ENCODE assay signal across 12 cellular contexts in genomic region chr5:124697912-124698690, GRCh38. TPM values are rescaled to one million over a fixed set of nuclear protein-coding genes. Genes with fewer than 3 reads are reported as not detected.
DNase-seq lines count a peak whose midpoint lies in the region; ATAC-seq and TF ChIP-seq lines count a peak whose summit lies in the region.
"Had no signal": no experiment of that assay in that cellular context is flagged by ENCODE, and none has a peak within 500 bp of the region (broad histone marks: within the 10 kb centered on the region; RNA-seq: fewer than 3 reads in every experiment).

No MANE protein-coding gene starts in this region.

- H3K36me3 Mint-ChIP-seq in H9 (ENCODE audit: insufficient read depth in 1 of 3, low read depth in 3 of 3), result peaks cover 18 to 40% (median 36%) of the 10 kb centered on the region in 3 experiments; a peak in 6 of 7 replicates
- H3K36me3 Mint-ChIP-seq: activated naive CD4-positive, alpha-beta T cell treated with anti-CD3 and anti-CD28 coated beads, Interleukin-2, amount 50 U/mL, for 24 hours had no signal

- no peak overlapping the region for H2BK5ac ChIP-seq in H9 (ENCODE audit: insufficient read length, low read length)

- no peak for TF ChIP-seq POLR2A in spleen (IDR thresholded peaks at IDR 0.05)

- no peak overlapping the region for H3K18ac ChIP-seq in H9 (ENCODE audit: insufficient read length, low read depth, low read length)

- no peak overlapping the region for H4K5ac ChIP-seq in H9 (ENCODE audit: insufficient read length, low read depth, low read length)

- no TSS peak for BruUV-seq in OCI-LY7 (replicated peaks; lab: Mats Ljungman, UMichigan)

- WGBS in H9 (ENCODE audit: extremely low coverage, insufficient read length, low lambda C conversion rate), result no CpG with 5 or more reads among the region's 7 CpGs
- WGBS in spleen, 5 donors, result 84 to 92% (median 88%) methylated on average over 7 of the region's 7 CpGs

- H3K9me3 Mint-ChIP-seq in H9, result no peaks in the 10 kb centered on the region
- H3K9me3 Mint-ChIP-seq: stimulated activated naive CD8-positive, alpha-beta T cell treated with anti-CD3 and anti-CD28 coated beads, Interleukin-15, amount 100 ng/mL, for 72 hours had no signal

- H3K4ac ChIP-seq in H9 (ENCODE audit: low read depth, low read length), result no peak overlapping the region

- no peak overlapping the region for H4K8ac ChIP-seq in H9 (replicated peaks; ENCODE audit: insufficient read length, low read depth, low read length)

- POLR2A ChIA-PET in OCI-LY7 (lab: Charles Lee), result interaction anchor here (0.9 to 2.6 kb wide), 9 partner anchors 9 to 50 kb away, joined by 3 to 13 read pairs (median 4); no protein-coding TSS in a partner anchor

- H4K20me1 ChIP-seq in H9 (ENCODE audit: control insufficient read depth, insufficient read depth, insufficient read length) (no peaks in the 10 kb centered on the region), OCI-LY7 (ENCODE audit: insufficient read depth, low read length) (no peaks in the 10 kb centered on the region)

- no peaks in the 10 kb centered on the region for H3K27me3 Mint-ChIP-seq in H9 (ENCODE audit: low read depth)
- H3K27me3 Mint-ChIP-seq: activated naive CD4-positive, alpha-beta T cell treated with anti-CD3 and anti-CD28 coated beads, Interleukin-2, amount 50 U/mL, for 24 hours; stimulated activated naive CD8-positive, alpha-beta T cell treated with anti-CD3 and anti-CD28 coated beads, Interleukin-15, amount 100 ng/mL, for 72 hours had no signal

- no peak overlapping the region for H3K56ac ChIP-seq in H9 (ENCODE audit: insufficient read length, low read depth, low read length)

- peaks cover 74 to 79% of the 10 kb centered on the region in 2 experiments for H3K4me1 Mint-ChIP-seq in H9
- H3K4me1 Mint-ChIP-seq: activated naive CD4-positive, alpha-beta T cell treated with anti-CD3 and anti-CD28 coated beads, Interleukin-2, amount 50 U/mL, for 24 hours; stimulated activated naive CD8-positive, alpha-beta T cell treated with anti-CD3 and anti-CD28 coated beads, Interleukin-15, amount 100 ng/mL, for 72 hours had no signal

- intact Hi-C loops in ascending aorta (cut with DNase I), result loop anchor here (5.0 kb wide), 1 partner anchor 49 kb away; the partner anchor contains the start of gene ZNF608
- intact Hi-C loops in left ventricle myocardium superior (cut with micrococcal nuclease), result no loop called here
- intact Hi-C loops in spleen (cut with DNase I; ENCODE audit: low total_unique reads), result no loop called here
- intact Hi-C loops in OCI-LY7 (cut with micrococcal nuclease; ENCODE audit: unreplicated experiment), result no loop called here

- H3K23ac ChIP-seq in H9 (ENCODE audit: insufficient read length, low read depth, low read length), result no peak overlapping the region

- no peaks in the 10 kb centered on the region for H3K9me2 ChIP-seq in OCI-LY7 (ENCODE audit: insufficient read depth, low read length)

- DNase-seq in H9 (no peak), ascending aorta (ENCODE audit: low spot score in 2 of 2) (no peak), left ventricle myocardium superior (no peak), retinal pigment epithelial cell (ENCODE audit: low read depth) (peak; percentile 61), spleen (no peak), SW480 (ENCODE audit: low spot score) (no peak), OCI-LY7 (ENCODE audit: low spot score) (no peak)
- DNase-seq in activated CD4-positive, alpha-beta T cell treated with anti-CD3 and anti-CD28 coated beads, Interleukin-2, amount 50 U/mL, for 1 hour, result no peak
- DNase-seq: NK-92 treated with Interleukin-12 subunit alpha and Interleukin-12 subunit beta, amount 100 ng/mL, for 24 hours; small intestine; stimulated activated naive CD8-positive, alpha-beta T cell treated with anti-CD3 and anti-CD28 coated beads, Interleukin-15, amount 100 ng/mL, for 72 hours had no signal

- H3K36me3 ChIP-seq in ascending aorta (no peaks in the 10 kb centered on the region), spleen (no peaks in the 10 kb centered on the region), OCI-LY7 (ENCODE audit: insufficient read depth, low read length) (peaks cover 63% of the 10 kb centered on the region)

- no peak overlapping the region for H3T11ph ChIP-seq in H9 (ENCODE audit: low read length)

- TF ChIP-seq CTCF in H9 (conservative IDR thresholded peaks at IDR 0.05) (no peak), ascending aorta (IDR thresholded peaks at IDR 0.05) (no peak), retinal pigment epithelial cell (conservative IDR thresholded peaks at IDR 0.05; ENCODE audit: low read depth, low read length) (peak; percentile 5), spleen (IDR thresholded peaks at IDR 0.05 in 8 of 11, conservative IDR thresholded peaks at IDR 0.05 in 3 of 11) (no peak), OCI-LY7 (conservative IDR thresholded peaks at IDR 0.05; ENCODE audit: low read length) (no peak)

- H3K79me2 ChIP-seq in H9 (ENCODE audit: insufficient read depth, low read length) (peaks cover 33% of the 10 kb centered on the region; the same call in 1 of the 2 replicates), OCI-LY7 (ENCODE audit: insufficient read depth, low read depth, low read length) (peaks cover 83% of the 10 kb centered on the region)

- peak; percentile 90 for ATAC-seq in left ventricle myocardium superior
- ATAC-seq: stimulated activated naive CD8-positive, alpha-beta T cell treated with anti-CD3 and anti-CD28 coated beads, Interleukin-15, amount 100 ng/mL, for 72 hours had no signal

- no peak overlapping the region for H3K9ac ChIP-seq in H9 (ENCODE audit: extremely low read depth, insufficient read length, low read length)

- no peak overlapping the region for H2BK20ac ChIP-seq in H9 (ENCODE audit: low read depth, low read length, poor library complexity, severe bottlenecking)

- H3K27me3 ChIP-seq in H9 (ENCODE audit: insufficient read depth, low read length) (no peaks in the 10 kb centered on the region), ascending aorta (no peaks in the 10 kb centered on the region), spleen (replicated peaks in 1 of 7) (no peaks in the 10 kb centered on the region)

- H2AFZ ChIP-seq in H9 (ENCODE audit: low read length), result no peak overlapping the region
- no peak overlapping the region for H2AFZ ChIP-seq in OCI-LY7 (ENCODE audit: low read length)

- peaks cover 10% of the 10 kb centered on the region for H3K79me1 ChIP-seq in H9 (ENCODE audit: insufficient read depth, low read depth, low read length, poor library complexity, severe bottlenecking)

- H3K4me1 ChIP-seq in H9 (ENCODE audit: insufficient read depth, low read length), result peaks cover 32% of the 10 kb centered on the region; the same call in 1 of the 2 replicates
- peaks cover 3 to 10% of the 10 kb centered on the region in 2 donors for H3K4me1 ChIP-seq in ascending aorta
- peaks cover 0 to 31% (median 7%) of the 10 kb centered on the region in 6 donors for H3K4me1 ChIP-seq in spleen
- peaks cover 53% of the 10 kb centered on the region for H3K4me1 ChIP-seq in OCI-LY7 (ENCODE audit: insufficient read depth, low read length, poor library complexity, severe bottlenecking)

- H4K91ac ChIP-seq in H9 (ENCODE audit: insufficient read length, low read depth, low read length), result no peak overlapping the region

- H3K14ac ChIP-seq in H9 (ENCODE audit: insufficient read depth, low read length), result no peak overlapping the region

- no peak overlapping the region for H2BK120ac ChIP-seq in H9 (ENCODE audit: low read depth, low read length, poor library complexity, severe bottlenecking)

- H3K9me3 ChIP-seq in H9 (ENCODE audit: control insufficient read depth, low read depth, low read length) (no peaks in the 10 kb centered on the region), ascending aorta (no peaks in the 10 kb centered on the region), spleen (no peaks in the 10 kb centered on the region), OCI-LY7 (ENCODE audit: low read length) (no peaks in the 10 kb centered on the region)

- no peak overlapping the region for H2BK15ac ChIP-seq in H9 (ENCODE audit: low read depth, low read length)

- no peaks in the 10 kb centered on the region for H3K23me2 ChIP-seq in H9 (ENCODE audit: insufficient read length, low read depth, low read length, poor library complexity, severe bottlenecking)

- CTCF ChIA-PET in OCI-LY7 (lab: Charles Lee; ENCODE audit: unreplicated experiment), result interaction anchor here (0.7 kb wide), 1 partner anchor 37 kb away, joined by 4 read pairs; no protein-coding TSS in a partner anchor

- H3K4me3 ChIP-seq in ascending aorta (peak overlapping the region in 1 of 2 donors; percentile 39), retinal pigment epithelial cell (ENCODE audit: low read length) (no peak overlapping the region), spleen (no peak overlapping the region), OCI-LY7 (ENCODE audit: low read depth, low read length, poor library complexity, severe bottlenecking) (no peak overlapping the region)

- H3K4me2 ChIP-seq in H9 (ENCODE audit: insufficient read depth, insufficient read length, low read length) (no peak overlapping the region), OCI-LY7 (ENCODE audit: low read length) (no peak overlapping the region)

- H3K27ac ChIP-seq in H9 (ENCODE audit: insufficient read length, low read depth, low read length), result no peak overlapping the region
- peak overlapping the region; percentile 76 to 81 for H3K27ac ChIP-seq in ascending aorta
- peak overlapping the region in 3 of 8 donors; percentile 16 to 43 (median 21) for H3K27ac ChIP-seq in spleen
- no peak overlapping the region for H3K27ac ChIP-seq in OCI-LY7 (ENCODE audit: low read depth, low read length, poor library complexity, severe bottlenecking)

- H3K4me3 Mint-ChIP-seq in H9, result no peak overlapping the region
- H3K4me3 Mint-ChIP-seq: activated naive CD4-positive, alpha-beta T cell treated with anti-CD3 and anti-CD28 coated beads, Interleukin-2, amount 50 U/mL, for 24 hours; stimulated activated naive CD8-positive, alpha-beta T cell treated with anti-CD3 and anti-CD28 coated beads, Interleukin-15, amount 100 ng/mL, for 72 hours had no signal

- H3K27ac Mint-ChIP-seq in H9, result peak overlapping the region; percentile 56 to 90 (median 61); a peak in 6 of 7 replicates
- H3K27ac Mint-ChIP-seq: activated naive CD4-positive, alpha-beta T cell treated with anti-CD3 and anti-CD28 coated beads, Interleukin-2, amount 50 U/mL, for 24 hours; stimulated activated naive CD8-positive, alpha-beta T cell treated with anti-CD3 and anti-CD28 coated beads, Interleukin-15, amount 100 ng/mL, for 72 hours had no signal

- no peak overlapping the region for H2BK12ac ChIP-seq in H9 (ENCODE audit: insufficient read length, low read depth, low read length)

- no peak overlapping the region for H2AK5ac ChIP-seq in H9 (ENCODE audit: insufficient read length, low read length)

RNA-seq across cellular contexts. Expression of gene ZNF608, which starts 48.3 kb away (rescaled TPM):
- total RNA-seq in H9 (2021), result 63.7 and 67.0 TPM in 2 replicates
- 15.4 TPM for total RNA-seq in ascending aorta
- 18.2 TPM for total RNA-seq in left ventricle myocardium superior
- total RNA-seq in spleen, result 10 to 100 TPM in 5 of 7 donors, 1 to 10 TPM in 2; 7.7 to 14.4 (median 10.9) TPM
- polyA plus RNA-seq in spleen, result 1 to 10 TPM; 5.8 to 9.9 (median 6.9) TPM
- total RNA-seq in OCI-LY7 (2014; rRNA removed; shearing (Covaris generic)), result 22.6 and 25.7 TPM in 2 replicates
- 58.8 and 61.4 TPM in 2 replicates for total RNA-seq in OCI-LY7 (2022)

Comparison
In these comparisons a context has a peak if more than half of its experiments do, and no peak if none do; other contexts are left out.
1. H3K27ac ChIP-seq: peak in ascending aorta (2 of 2); none in H9 (single experiment) and OCI-LY7 (single experiment).